In genomic region chr16:16175296-16175695, GRCh38 we compare ENCODE assay signal across 1 cellular context.
TF ChIP-seq lines count a peak whose summit lies in the region.

No MANE protein-coding gene starts in this region.

TF ChIP-seq in HepG2, 621 proteins besides CTCF, POLR2A, EP300 and RAD21:
- no peak for TF ChIP-seq YEATS4 (CRISPR knock-in tag; IDR thresholded peaks at IDR 0.05; ENCODE audit: borderline replicate concordance)
- peak; percentile 33; the same call in 1 of the 2 replicates for TF ChIP-seq ZNF687 (CRISPR knock-in tag; IDR thresholded peaks at IDR 0.05)
- no peak for TF ChIP-seq ZNF33A (CRISPR knock-in tag; IDR thresholded peaks at IDR 0.05; ENCODE audit: borderline replicate concordance)
- 0 out of 2 replicates have a peak, but pooled peaks have one; percentile 25 for TF ChIP-seq HES4 (CRISPR knock-in tag; IDR thresholded peaks at IDR 0.05; ENCODE audit: borderline replicate concordance)
- 0 out of 2 replicates have a peak, but pooled peaks have one; percentile 22 for TF ChIP-seq ZNF225 (CRISPR knock-in tag; IDR thresholded peaks at IDR 0.05)
- no peak for TF ChIP-seq ZNF841 (CRISPR knock-in tag; IDR thresholded peaks at IDR 0.05; ENCODE audit: borderline replicate concordance)
- TF ChIP-seq, protein P1, sequence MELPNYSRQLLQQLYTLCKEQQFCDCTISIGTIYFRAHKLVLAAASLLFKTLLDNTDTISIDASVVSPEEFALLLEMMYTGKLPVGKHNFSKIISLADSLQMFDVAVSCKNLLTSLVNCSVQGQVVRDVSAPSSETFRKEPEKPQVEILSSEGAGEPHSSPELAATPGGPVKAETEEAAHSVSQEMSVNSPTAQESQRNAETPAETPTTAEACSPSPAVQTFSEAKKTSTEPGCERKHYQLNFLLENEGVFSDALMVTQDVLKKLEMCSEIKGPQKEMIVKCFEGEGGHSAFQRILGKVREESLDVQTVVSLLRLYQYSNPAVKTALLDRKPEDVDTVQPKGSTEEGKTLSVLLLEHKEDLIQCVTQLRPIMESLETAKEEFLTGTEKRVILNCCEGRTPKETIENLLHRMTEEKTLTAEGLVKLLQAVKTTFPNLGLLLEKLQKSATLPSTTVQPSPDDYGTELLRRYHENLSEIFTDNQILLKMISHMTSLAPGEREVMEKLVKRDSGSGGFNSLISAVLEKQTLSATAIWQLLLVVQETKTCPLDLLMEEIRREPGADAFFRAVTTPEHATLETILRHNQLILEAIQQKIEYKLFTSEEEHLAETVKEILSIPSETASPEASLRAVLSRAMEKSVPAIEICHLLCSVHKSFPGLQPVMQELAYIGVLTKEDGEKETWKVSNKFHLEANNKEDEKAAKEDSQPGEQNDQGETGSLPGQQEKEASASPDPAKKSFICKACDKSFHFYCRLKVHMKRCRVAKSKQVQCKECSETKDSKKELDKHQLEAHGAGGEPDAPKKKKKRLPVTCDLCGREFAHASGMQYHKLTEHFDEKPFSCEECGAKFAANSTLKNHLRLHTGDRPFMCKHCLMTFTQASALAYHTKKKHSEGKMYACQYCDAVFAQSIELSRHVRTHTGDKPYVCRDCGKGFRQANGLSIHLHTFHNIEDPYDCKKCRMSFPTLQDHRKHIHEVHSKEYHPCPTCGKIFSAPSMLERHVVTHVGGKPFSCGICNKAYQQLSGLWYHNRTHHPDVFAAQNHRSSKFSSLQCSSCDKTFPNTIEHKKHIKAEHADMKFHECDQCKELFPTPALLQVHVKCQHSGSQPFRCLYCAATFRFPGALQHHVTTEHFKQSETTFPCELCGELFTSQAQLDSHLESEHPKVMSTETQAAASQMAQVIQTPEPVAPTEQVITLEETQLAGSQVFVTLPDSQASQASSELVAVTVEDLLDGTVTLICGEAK (IDR thresholded peaks at IDR 0.05): no peak
- TF ChIP-seq, protein P1 (CRISPR knock-in tag; IDR thresholded peaks at IDR 0.05): 0 out of 2 replicates have a peak, but pooled peaks have one; percentile 38
- peak; percentile 24; the same call in 1 of the 2 replicates for TF ChIP-seq ZNF891 (CRISPR knock-in tag; IDR thresholded peaks at IDR 0.05)
- TF ChIP-seq SP4 (CRISPR knock-in tag; IDR thresholded peaks at IDR 0.05): 0 out of 2 replicates have a peak, but pooled peaks have one; percentile 43
